9 cellular contexts compared by ENCODE assay signal in the genomic region with DNA sequence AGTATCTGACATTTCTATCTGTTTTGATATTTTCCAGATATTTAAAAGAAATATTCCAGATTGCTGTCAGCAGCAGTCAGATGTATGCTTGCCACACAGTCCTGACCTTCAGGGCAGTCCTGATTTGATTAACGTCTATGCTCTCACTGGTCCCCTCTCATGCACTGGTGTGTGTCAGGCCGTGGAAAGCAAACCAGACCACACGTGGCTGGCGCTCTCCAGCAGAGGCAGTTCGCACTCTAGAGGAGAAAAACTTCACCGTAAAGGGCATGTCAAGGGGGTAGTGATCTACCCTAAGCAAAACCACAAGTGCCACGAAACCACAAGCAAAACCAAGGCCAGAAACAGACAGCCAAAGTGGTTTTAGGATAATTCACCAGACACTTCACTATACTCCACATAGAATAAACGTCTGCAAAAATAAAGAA. TPM values are rescaled to one million over a fixed set of nuclear protein-coding genes. Genes with fewer than 3 reads are reported as not detected.
A peak's percentile ranks its signal among the peaks of the same experiment; 100 is the strongest.
DNase-seq lines count a peak whose midpoint lies in the region; ATAC-seq, FAIRE-seq and TF ChIP-seq lines count a peak whose summit lies in the region.
"Had no signal": no experiment of that assay in that cellular context is flagged by ENCODE, and none has a peak within 500 bp of the region (broad histone marks: within the 10 kb centered on the region; RNA-seq: fewer than 3 reads in every experiment).

No MANE protein-coding gene starts in this region.

- H3K9ac ChIP-seq in PC-3 (ENCODE audit: low read length): no peak overlapping the region
- H3K9ac ChIP-seq in keratinocyte (ENCODE audit: control insufficient read depth, extremely low read depth, insufficient read depth, low read length): no peak overlapping the region

- FAIRE-seq in keratinocyte (lab: Jason Lieb, UNC): no peak
- FAIRE-seq: frontal cortex had no signal

- H3F3A ChIP-seq in PC-3 (ENCODE audit: low read length, unreplicated experiment): no peaks in the 10 kb centered on the region

- H3K4me3 ChIP-seq in PC-3 (ENCODE audit: low read length): no peak overlapping the region
- no peak overlapping the region for H3K4me3 ChIP-seq in keratinocyte (ENCODE audit: control insufficient read depth in 2 of 3, extremely low read depth in 1 of 3, insufficient read depth in 2 of 3, low read depth in 1 of 3, low read length in 3 of 3)
- H3K4me3 ChIP-seq in spleen: no peak overlapping the region
- no peak overlapping the region for H3K4me3 ChIP-seq in breast epithelium

- POLR2A ChIA-PET in PC-3 (lab: Charles Lee; ENCODE audit: unreplicated experiment): no interaction called here

- H3K9me2 ChIP-seq in PC-3 (replicated peaks; ENCODE audit: low read length): no peaks in the 10 kb centered on the region

- dilution Hi-C loops in keratinocyte (cut with MboI; ENCODE audit: extremely low pct_ligation_motif_present, low sequenced_read_pairs): no loop called here

- peaks cover 5% of the 10 kb centered on the region for H3K36me3 ChIP-seq in PC-3 (ENCODE audit: low read depth, low read length)
- H3K36me3 ChIP-seq in keratinocyte (ENCODE audit: control insufficient read depth in 2 of 2, extremely low read depth in 1 of 2, insufficient read depth in 2 of 2, low read length in 2 of 2): peaks cover 5 to 25% of the 10 kb centered on the region in 2 experiments
- peaks cover 6 to 99% (median 56%) of the 10 kb centered on the region in 6 donors for H3K36me3 ChIP-seq in spleen
- peaks cover 5% of the 10 kb centered on the region for H3K36me3 ChIP-seq in breast epithelium

- H3K4me1 ChIP-seq in PC-3 (ENCODE audit: insufficient read depth, low read length) (peaks cover 33% of the 10 kb centered on the region), keratinocyte (ENCODE audit: control insufficient read depth, extremely low read depth, insufficient read depth, low read length) (peaks cover 41% of the 10 kb centered on the region), spleen (peaks cover 0 to 39% (median 15%) of the 10 kb centered on the region in 6 donors), breast epithelium (no peaks in the 10 kb centered on the region)

- intact Hi-C loops in PC-3 (cut with micrococcal nuclease) (no loop called here), spleen (cut with DNase I; ENCODE audit: low total_unique reads) (no loop called here), breast epithelium (cut with DNase I; ENCODE audit: low total_unique reads) (no loop called here)

- H2AFZ ChIP-seq in PC-3 (ENCODE audit: low read length) (no peak overlapping the region), keratinocyte (ENCODE audit: control insufficient read depth, low read length) (no peak overlapping the region)

- DNase-seq in PC-3: no peak
- DNase-seq in keratinocyte (ENCODE audit: low read depth, low spot score): no peak
- DNase-seq in 8988T: no peak
- DNase-seq in spleen: no peak
- no peak for DNase-seq in breast epithelium (ENCODE audit: low spot score in 2 of 2)
- DNase-seq: NCI-H2081 had no signal

- ATAC-seq in GM18505 (IDR thresholded peaks at IDR 0.05; ENCODE audit: unreplicated experiment) (peak; percentile 53), GM21717 (IDR thresholded peaks at IDR 0.05; ENCODE audit: unreplicated experiment) (peak; percentile 82), PC-3 (peak; percentile 4; the same call in 1 of the 2 replicates)

- peak overlapping the region; percentile 67 for H3K4me2 ChIP-seq in PC-3 (ENCODE audit: low read length)
- no peak overlapping the region for H3K4me2 ChIP-seq in keratinocyte (ENCODE audit: control insufficient read depth, extremely low read depth, insufficient read depth, low read depth, low read length)

- H3K79me2 ChIP-seq in PC-3 (ENCODE audit: low read length) (no peaks in the 10 kb centered on the region), keratinocyte (ENCODE audit: control insufficient read depth, insufficient read depth, low read length) (no peaks in the 10 kb centered on the region)

- H4K20me1 ChIP-seq in PC-3 (ENCODE audit: low read length): no peaks in the 10 kb centered on the region
- H4K20me1 ChIP-seq in keratinocyte (ENCODE audit: control insufficient read depth, extremely low read depth, insufficient read depth, low read length): no peaks in the 10 kb centered on the region

- WGBS in spleen, 5 donors: 27 to 35% (median 30%) methylated on average over 8 of the region's 8 CpGs

- TF ChIP-seq POLR2A in GM18505 (IDR thresholded peaks at IDR 0.05; ENCODE audit: borderline replicate concordance, extremely low read depth, insufficient read depth, insufficient read length) (no peak), spleen (IDR thresholded peaks at IDR 0.05) (no peak), breast epithelium (IDR thresholded peaks at IDR 0.05) (no peak)

- TF ChIP-seq CTCF in PC-3 (conservative IDR thresholded peaks at IDR 0.05; ENCODE audit: low read depth, low read length): no peak
- no peak for TF ChIP-seq CTCF in keratinocyte (optimal IDR thresholded peaks at IDR 0.05 in 1 of 3, IDR thresholded peaks at IDR 0.05 in 1 of 3, conservative IDR thresholded peaks at IDR 0.05 in 1 of 3; ENCODE audit: extremely low read depth in 1 of 3, insufficient read depth in 2 of 3, low read length in 3 of 3)
- no peak for TF ChIP-seq CTCF in spleen (IDR thresholded peaks at IDR 0.05 in 8 of 11, conservative IDR thresholded peaks at IDR 0.05 in 3 of 11)
- no peak for TF ChIP-seq CTCF in breast epithelium (IDR thresholded peaks at IDR 0.05)

- peak overlapping the region; percentile 45 for H3K27ac ChIP-seq in PC-3 (ENCODE audit: low read length)
- peak overlapping the region; percentile 99 for H3K27ac ChIP-seq in keratinocyte (ENCODE audit: control insufficient read depth, insufficient read depth, low read length)
- H3K27ac ChIP-seq in spleen: peak overlapping the region in 2 of 8 donors; percentile 12 to 14
- no peak overlapping the region for H3K27ac ChIP-seq in breast epithelium

- H3K9me3 ChIP-seq in PC-3 (ENCODE audit: low read length): no peaks in the 10 kb centered on the region
- H3K9me3 ChIP-seq in keratinocyte (ENCODE audit: control insufficient read depth, low read depth, low read length): no peaks in the 10 kb centered on the region
- H3K9me3 ChIP-seq in spleen: no peaks in the 10 kb centered on the region
- H3K9me3 ChIP-seq in breast epithelium: no peaks in the 10 kb centered on the region

- no TSS peak for BruUV-seq in PC-3 (replicated peaks; lab: Mats Ljungman, UMichigan)

- CTCF ChIA-PET in PC-3 (lab: Charles Lee): no interaction called here

- no peaks in the 10 kb centered on the region for H3K9me1 ChIP-seq in keratinocyte (ENCODE audit: control insufficient read depth, extremely low read depth, insufficient read depth, low read length)

- no peaks in the 10 kb centered on the region for H3K27me3 ChIP-seq in PC-3 (ENCODE audit: low read length)
- H3K27me3 ChIP-seq in keratinocyte (ENCODE audit: control insufficient read depth, extremely low read depth, insufficient read depth, low read length): no peaks in the 10 kb centered on the region
- H3K27me3 ChIP-seq in spleen (replicated peaks in 1 of 7): no peaks in the 10 kb centered on the region
- H3K27me3 ChIP-seq in breast epithelium: no peaks in the 10 kb centered on the region

RNA-seq across cellular contexts. Expression of gene PARP12, which starts 26.5 kb away (rescaled TPM):
- total RNA-seq in PC-3 (2014; rRNA removed) (25.5 and 28.1 TPM in 2 replicates), spleen (100 to 1,000 TPM in 1 of 7 donors, 10 to 100 TPM in 6; 60.8 to 101 (median 77.5) TPM), breast epithelium (10 to 100 TPM; 24.8 to 44.9 (median 40.6) TPM)
- polyA plus RNA-seq in keratinocyte (66.0 to 73.3 TPM (median 70.5 TPM) in 3 replicates), spleen (10 to 100 TPM; 26.9 to 68.4 (median 59.2) TPM)
- polyA plus RNA-seq in keratinocyte (2011; ENCODE audit: low read depth): 12.2 TPM
- 46.7 and 47.7 TPM in 2 replicates for polyA plus RNA-seq in keratinocyte (2011; cell fraction: cytosol; rRNA removed)
- 108 TPM in 2 replicates for polyA plus RNA-seq in keratinocyte (2011; cell fraction: nucleus; rRNA removed)
- 12.4 and 37.3 TPM in 2 replicates for polyA plus RNA-seq in keratinocyte (2012; ENCODE audit: low replicate concordance)
- polyA minus RNA-seq in keratinocyte: 66.0 to 84.1 TPM (median 83.5 TPM) in 3 replicates
- polyA minus RNA-seq in keratinocyte (2011; cell fraction: cytosol; rRNA and poly(A)+ RNA removed): 52.9 TPM
- 45.1 and 57.9 TPM in 2 replicates for polyA minus RNA-seq in keratinocyte (2011; cell fraction: nucleus; rRNA and poly(A)+ RNA removed)

Comparison
In these comparisons a context has a peak if more than half of its experiments do, and no peak if none do; other contexts are left out.
1. ATAC-seq: peak in every context shown above with its lines; median percentile 82 in GM21717; 53 in GM18505; 4 in PC-3.
2. H3K27ac ChIP-seq: peak in PC-3 (single experiment) and keratinocyte (single experiment); none in breast epithelium (0 of 2).